In genomic region chr20:14142171-14142570, GRCh38 we compare ENCODE assay signal across 8 cellular contexts.
DNase-seq lines count a peak whose midpoint lies in the region; ATAC-seq, FAIRE-seq and TF ChIP-seq lines count a peak whose summit lies in the region.

No MANE protein-coding gene starts in this region.

- no peak for TF ChIP-seq POLR2A in H1 (IDR thresholded peaks at IDR 0.05; ENCODE audit: control extremely low read depth in 1 of 2, low read depth in 2 of 2, low read length in 2 of 2)

- peak; percentile 66 for DNase-seq in COR-L47 (lab: John Stamatoyannopoulos, UW)
- DNase-seq in HS-27A (ENCODE audit: low read depth) = peak; percentile 36
- DNase-seq in NCI-H526 treated with DMSO at 0.1 percent for 48 hours (lab: John Stamatoyannopoulos, UW) = peak; percentile 58
- peak; percentile 46 to 58 for DNase-seq in H1 (ENCODE audit: low read depth in 1 of 2, low spot score in 2 of 2)
- peak; percentile 97 for DNase-seq in mesendoderm
- DNase-seq in omental fat pad (ENCODE audit: low spot score) = no peak
- DNase-seq in T-helper 2 cell treated with Interferon-gamma antibody and Interleukin-4, amounts not matched to agents 5 μg/mL and 100 μg/mL, for 36 hours (ENCODE audit: low spot score) = no peak

- H2BK5ac ChIP-seq in H1 (ENCODE audit: low read depth, low read length) (no peak overlapping the region), mesendoderm (ENCODE audit: low read length) (no peak overlapping the region)

- no peak overlapping the region for H3K14ac ChIP-seq in H1 (ENCODE audit: insufficient read length)

- H3K23me2 ChIP-seq in H1 (ENCODE audit: low read depth, low read length) = no peaks in the 10 kb centered on the region

- no peaks in the 10 kb centered on the region for H3K4me1 ChIP-seq in H1 (replicated peaks in 1 of 4; ENCODE audit: control insufficient read depth in 3 of 4, insufficient read depth in 4 of 4, low read length in 3 of 4)
- no peaks in the 10 kb centered on the region for H3K4me1 ChIP-seq in mesendoderm (ENCODE audit: control insufficient read depth, low read depth, low read length)

- H2BK15ac ChIP-seq in H1 (ENCODE audit: low read length) = no peak overlapping the region
- H2BK15ac ChIP-seq in mesendoderm (replicated peaks; ENCODE audit: low read depth) = no peak overlapping the region

- H3K18ac ChIP-seq in H1 (ENCODE audit: extremely low read depth, low read length) (no peak overlapping the region), mesendoderm (ENCODE audit: low read length) (no peak overlapping the region)

- no peak overlapping the region for H3K4me3 Mint-ChIP-seq in T-helper 2 cell treated with Interferon-gamma antibody and Interleukin-4, amounts not matched to agents 5 μg/mL and 100 μg/mL, for 36 hours

- H2AK5ac ChIP-seq in H1 (ENCODE audit: low read depth, low read length) = no peak overlapping the region
- no peak overlapping the region for H2AK5ac ChIP-seq in mesendoderm (ENCODE audit: low read length)

- H4K5ac ChIP-seq in H1 (ENCODE audit: insufficient read length, low read depth, low read length) (no peak overlapping the region), mesendoderm (ENCODE audit: low read length) (no peak overlapping the region)

- no peak overlapping the region for H3K4ac ChIP-seq in H1 (replicated peaks; ENCODE audit: insufficient read length, low read depth, low read length)
- no peak overlapping the region for H3K4ac ChIP-seq in mesendoderm (ENCODE audit: low read depth, low read length)

- no peaks in the 10 kb centered on the region for H3K27me3 Mint-ChIP-seq in T-helper 2 cell treated with Interferon-gamma antibody and Interleukin-4, amounts not matched to agents 5 μg/mL and 100 μg/mL, for 36 hours (ENCODE audit: low read depth)

- no peak overlapping the region for H2BK20ac ChIP-seq in H1 (ENCODE audit: low read length)

- no peak overlapping the region for H2AFZ ChIP-seq in H1 (ENCODE audit: low read length)

- H3K9me3 ChIP-seq in H1 (ENCODE audit: insufficient read depth in 2 of 2, low read depth in 1 of 2, low read length in 1 of 2) = no peaks in the 10 kb centered on the region

- peak; percentile 97 for FAIRE-seq in H1 (lab: Jason Lieb, UNC)

- H3K4me1 Mint-ChIP-seq in T-helper 2 cell treated with Interferon-gamma antibody and Interleukin-4, amounts not matched to agents 5 μg/mL and 100 μg/mL, for 36 hours (ENCODE audit: low read depth) = no peaks in the 10 kb centered on the region

- TF ChIP-seq EP300 in H1 (IDR thresholded peaks at IDR 0.05; ENCODE audit: borderline replicate concordance in 1 of 2, low read depth in 2 of 2, low read length in 2 of 2) = peak in 1 of 2 experiments; percentile 69; a peak in 1 of 3 replicates

- H4K8ac ChIP-seq in H1 (ENCODE audit: extremely low read depth, insufficient read depth, low read length) (no peak overlapping the region), mesendoderm (ENCODE audit: low read depth, low read length) (no peak overlapping the region)

- no peaks in the 10 kb centered on the region for H3K79me1 ChIP-seq in H1 (ENCODE audit: low read depth, low read length)
- no peaks in the 10 kb centered on the region for H3K79me1 ChIP-seq in mesendoderm (ENCODE audit: low read length)

- H3K23ac ChIP-seq in H1 (ENCODE audit: insufficient read length) (no peak overlapping the region), mesendoderm (ENCODE audit: low read length) (no peak overlapping the region)

- peak; percentile 70 to 86 (median 74) for TF ChIP-seq CTCF in H1 (IDR thresholded peaks at IDR 0.05; ENCODE audit: control extremely low read depth in 1 of 3, insufficient read depth in 1 of 3, low read depth in 1 of 3, low read length in 3 of 3)
- no peak for TF ChIP-seq CTCF in omental fat pad (IDR thresholded peaks at IDR 0.05)

- H3K27me3 ChIP-seq in H1 (replicated peaks in 1 of 4; ENCODE audit: control insufficient read depth in 3 of 4, extremely low read depth in 1 of 4, insufficient read depth in 3 of 4, low read length in 3 of 4) = peaks cover 0 to 2% (median 0%) of the 10 kb centered on the region in 4 experiments; a peak in 1 of 7 replicates
- no peaks in the 10 kb centered on the region for H3K27me3 ChIP-seq in mesendoderm (ENCODE audit: insufficient read depth, low read length, poor library complexity)

- H3K79me2 ChIP-seq in H1 (ENCODE audit: control insufficient read depth in 1 of 2, insufficient read depth in 2 of 2, low read length in 2 of 2) = no peaks in the 10 kb centered on the region
- no peaks in the 10 kb centered on the region for H3K79me2 ChIP-seq in mesendoderm (ENCODE audit: control insufficient read depth, insufficient read depth, low read length)

- H3K4me2 ChIP-seq in H1 (ENCODE audit: insufficient read depth in 1 of 2, low read depth in 2 of 2, low read length in 2 of 2) (no peak overlapping the region), mesendoderm (ENCODE audit: low read length) (no peak overlapping the region)

- H2BK12ac ChIP-seq in H1 (ENCODE audit: low read depth, low read length) = no peak overlapping the region

- H4K20me1 ChIP-seq in H1 (replicated peaks in 1 of 2; ENCODE audit: control insufficient read depth in 1 of 2, insufficient read depth in 2 of 2, low read length in 2 of 2) = no peaks in the 10 kb centered on the region

- H3K27ac ChIP-seq in H1 (ENCODE audit: low read depth, low read length) (no peak overlapping the region), mesendoderm (ENCODE audit: low read depth, low read length) (no peak overlapping the region)

- H3K36me3 ChIP-seq in H1 (ENCODE audit: control insufficient read depth in 2 of 4, insufficient read depth in 4 of 4, low read length in 3 of 4) (no peaks in the 10 kb centered on the region), mesendoderm (ENCODE audit: control insufficient read depth, insufficient read depth, low read length) (no peaks in the 10 kb centered on the region)

- TF ChIP-seq RAD21 in H1 (IDR thresholded peaks at IDR 0.05 in 1 of 2, conservative IDR thresholded peaks at IDR 0.05 in 1 of 2; ENCODE audit: low read depth in 2 of 2, low read length in 2 of 2) = peak; percentile 95 to 96

- H3K9ac ChIP-seq in H1 (replicated peaks in 1 of 4; ENCODE audit: extremely low read depth in 1 of 4, low read depth in 3 of 4, low read length in 3 of 4) (no peak overlapping the region), mesendoderm (ENCODE audit: low read length) (no peak overlapping the region)

- no peak overlapping the region for H3K27ac Mint-ChIP-seq in T-helper 2 cell treated with Interferon-gamma antibody and Interleukin-4, amounts not matched to agents 5 μg/mL and 100 μg/mL, for 36 hours

- no peaks in the 10 kb centered on the region for H3K36me3 Mint-ChIP-seq in T-helper 2 cell treated with Interferon-gamma antibody and Interleukin-4, amounts not matched to agents 5 μg/mL and 100 μg/mL, for 36 hours (ENCODE audit: low read depth)

- POLR2A ChIA-PET in H1 (lab: Charles Lee; ENCODE audit: partially characterized antibody) = no interaction called here

- ATAC-seq in omental fat pad (ENCODE audit: low FRiP score) (no peak), GM19463 (IDR thresholded peaks at IDR 0.05; ENCODE audit: unreplicated experiment) (no peak)

- no peak overlapping the region for H3K4me3 ChIP-seq in H1 (ENCODE audit: extremely low read depth in 1 of 4, insufficient read depth in 2 of 4, low read depth in 3 of 4, low read length in 4 of 4)
- H3K4me3 ChIP-seq in mesendoderm (ENCODE audit: low read length) = no peak overlapping the region

- CTCF ChIA-PET in H1 (lab: Charles Lee; ENCODE audit: partially characterized antibody) = interaction anchor here (0.7 to 3.1 kb wide), 10 partner anchors 11 to 1203 kb away, joined by 3 to 18 read pairs (median 4); partner anchors contain the start of gene FLRT3

- H3K56ac ChIP-seq in H1 (replicated peaks; ENCODE audit: insufficient read length, low read depth, low read length) (no peak overlapping the region), mesendoderm (ENCODE audit: low read length) (no peak overlapping the region)

- 38% methylated on average over 5 of the region's 5 CpGs; no CpG with 5 or more reads in 1 of the 2 experiments for WGBS in H1 (ENCODE audit: extremely low coverage in 1 of 2, insufficient coverage in 1 of 2, insufficient read length in 1 of 2, insufficient replicate concordance in 2 of 2, low coverage in 1 of 2, low lambda C conversion rate in 2 of 2, missing lambda C conversion rate in 1 of 2), 2 experiments
- no CpG with 5 or more reads among the region's 5 CpGs for WGBS in mesendoderm (ENCODE audit: extremely low coverage, insufficient coverage, low lambda C conversion rate)

- no peaks in the 10 kb centered on the region for H3K9me3 Mint-ChIP-seq in T-helper 2 cell treated with Interferon-gamma antibody and Interleukin-4, amounts not matched to agents 5 μg/mL and 100 μg/mL, for 36 hours

- H2BK120ac ChIP-seq in H1 (replicated peaks; ENCODE audit: low read depth, low read length) = no peak overlapping the region
- H2BK120ac ChIP-seq in mesendoderm (ENCODE audit: low read depth, low read length) = no peak overlapping the region

- H4K91ac ChIP-seq in H1 (replicated peaks; ENCODE audit: insufficient read length, low read length) = no peak overlapping the region

TF ChIP-seq in H1, 55 proteins besides CTCF, POLR2A, EP300 and RAD21:
- TF ChIP-seq RFX5 (IDR thresholded peaks at IDR 0.05; ENCODE audit: borderline replicate concordance, low read depth, low read length) (no peak), TCF12 (IDR thresholded peaks at IDR 0.05; ENCODE audit: low read depth, low read length) (peak; percentile 71; the same call in 1 of the 2 replicates), TBP (IDR thresholded peaks at IDR 0.05; ENCODE audit: low read depth, low read length) (peak; percentile 27; the same call in 1 of the 2 replicates)

Comparison
In these comparisons a context has a peak if more than half of its experiments do, and no peak if none do; other contexts are left out.
1. DNase-seq: peak in COR-L47 (single experiment), HS-27A (single experiment), NCI-H526 treated with DMSO at 0.1 percent for 48 hours (single experiment), H1 (2 of 2) and mesendoderm (single experiment); none in omental fat pad (single experiment) and T-helper 2 cell treated with Interferon-gamma antibody and Interleukin-4, amounts not matched to agents 5 μg/mL and 100 μg/mL, for 36 hours (single experiment).
2. CTCF ChIP-seq: peak in H1 (3 of 3); none in omental fat pad (0 of 3).